23 cellular contexts compared by ENCODE assay signal in genomic region chr12:15114501-15114900, GRCh38.
"Had no signal": no experiment of that assay in that cellular context is flagged by ENCODE, and none has a peak within 500 bp of the region (broad histone marks: within the 10 kb centered on the region; RNA-seq: fewer than 3 reads in every experiment).

No MANE protein-coding gene starts in this region.

- ATAC-seq: K562, Panc1, PC-3, SK-N-SH treated with all-trans-retinoic acid at 6 μM for 48 hours had no signal

- H3K9me3 Mint-ChIP-seq: IgD-negative memory B cell had no signal

- H3K4me2 ChIP-seq: KMS-11 had no signal

- H3K9ac ChIP-seq: KMS-11 had no signal

- H3K4me3 ChIP-seq: K562 had no signal

- H3K27ac Mint-ChIP-seq: IgD-negative memory B cell had no signal

- DNase-seq: Kasumi-1, MM.1S, NCI-H1092 treated with DMSO at 0.1 percent for 48 hours, NCI-H1436, NCI-H187, NCI-H2029, NCI-H2081 treated with DMSO at 0.1 percent for 48 hours, NCI-H2171, NCI-H226, NCI-H446, NCI-H510A, NCI-H524 treated with DMSO at 0.1 percent for 48 hours, NCI-H69, NCI-H774, PC-3, SHP77 had no signal

- H3K27ac ChIP-seq: HL-60, KMS-11, RWPE1 had no signal

- H3K36me3 Mint-ChIP-seq: IgD-negative memory B cell had no signal

- H3K4me3 Mint-ChIP-seq: IgD-negative memory B cell had no signal
